Comparison of ENCODE assay signal across 24 cellular contexts in the genomic region with DNA sequence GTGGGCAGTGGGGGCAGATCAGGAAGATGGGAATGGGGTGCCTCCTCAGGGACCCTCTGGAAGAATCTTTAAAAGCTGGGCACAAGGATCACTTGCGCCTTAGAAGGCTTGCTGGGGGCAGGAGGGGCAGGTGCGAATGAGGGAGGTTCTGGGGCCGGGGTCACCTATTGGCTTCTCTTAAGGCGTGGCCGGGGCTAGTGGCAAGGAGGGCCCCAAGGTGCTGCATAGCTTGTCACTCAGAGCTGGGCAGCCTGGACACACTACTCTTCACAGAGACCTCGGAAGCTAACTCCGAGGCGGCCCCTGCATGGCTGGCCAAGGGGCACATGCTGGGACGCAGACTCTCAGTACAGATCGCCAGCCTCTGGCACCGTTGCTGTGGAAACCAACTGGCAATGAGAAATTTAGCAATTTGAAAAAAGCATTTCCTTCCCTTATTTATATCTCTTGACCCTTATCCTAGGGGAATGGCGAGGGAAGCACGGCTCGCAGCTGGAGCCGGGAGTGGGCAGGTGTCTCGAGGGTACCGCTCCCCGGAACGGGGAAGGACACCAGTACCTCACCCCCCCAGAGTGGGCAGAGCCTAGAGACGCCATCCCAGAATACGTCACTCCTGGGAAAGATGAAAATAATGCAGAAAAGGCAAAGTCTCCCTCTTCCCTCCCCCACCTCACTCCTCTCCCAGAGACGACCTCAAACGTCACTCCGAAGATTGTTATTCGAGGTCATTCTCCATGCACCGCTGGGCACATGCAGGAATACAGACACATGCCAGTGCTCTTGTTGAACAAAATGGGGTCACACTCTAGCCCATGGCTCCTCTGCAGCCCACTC.
"Had no signal": no experiment of that assay in that cellular context is flagged by ENCODE, and none has a peak within 500 bp of the region (broad histone marks: within the 10 kb centered on the region; RNA-seq: fewer than 3 reads in every experiment).

No MANE protein-coding gene starts in this region.

- H3K4me1 ChIP-seq: adrenal gland, ascending aorta, prostate gland, right atrium auricular region, tibial artery had no signal

- H3K36me3 Mint-ChIP-seq: activated naive CD8-positive, alpha-beta T cell; naive B cell; T-cell had no signal

- H3K27ac ChIP-seq: adrenal gland, ascending aorta, hepatocyte, prostate gland, right atrium auricular region, tibial artery, WERI-Rb-1 had no signal

- H3K9me3 Mint-ChIP-seq: activated CD8-positive, alpha-beta T cell treated with anti-CD3 and anti-CD28 coated beads for 36 hours; stimulated activated naive CD8-positive, alpha-beta T cell treated with anti-CD3 and anti-CD28 coated beads, Interleukin-15, Interleukin-2, amounts not matched to agents 100 ng/mL and 50 ng/mL, for 24 hours; T-cell; T-helper 2 cell treated with Interferon-gamma antibody and Interleukin-4, amounts not matched to agents 5 μg/mL and 100 μg/mL, for 36 hours had no signal

- ATAC-seq: activated CD8-positive, alpha-beta T cell treated with anti-CD3 and anti-CD28 coated beads for 36 hours; activated T-helper 17 cell treated with anti-CD3 and anti-CD28 coated beads, Interleukin-2, amount 50 U/mL, for 72 hours; esophagus mucosa; T-cell had no signal

- DNase-seq: activated CD4-positive, alpha-beta T cell treated with anti-CD3 and anti-CD28 coated beads, Interleukin-2, amount 10 ng/mL, durations not matched to agents 7 days and 5 days; activated CD4-positive, CD25-positive, alpha-beta regulatory T cell treated with anti-CD3 and anti-CD28 coated beads, Interleukin-2, amount 50 U/mL, for 72 hours; activated CD8-positive, alpha-beta T cell treated with anti-CD3 and anti-CD28 coated beads for 36 hours; activated T-cell treated with anti-CD3 and anti-CD28 coated beads, Interleukin-2, amount 50 U/mL, for 1 hour; central memory CD4-positive, alpha-beta T cell; effector memory CD4-positive, alpha-beta T cell; foreskin melanocyte; naive B cell; stimulated activated CD4-positive, alpha-beta T cell treated with anti-CD3 and anti-CD28 coated beads, Interleukin-12 subunit alpha, Interleukin-12 subunit beta, amount 100 ng/mL, for 4 hours; substantia nigra; T-cell; WERI-Rb-1 had no signal

- H3K4me1 Mint-ChIP-seq: naive B cell had no signal

- H3K27me3 ChIP-seq: adrenal gland, ascending aorta, hepatocyte, right atrium auricular region had no signal

- H3K9me3 ChIP-seq: adrenal gland, ascending aorta, prostate gland, right atrium auricular region, tibial artery had no signal

- H3K4me3 Mint-ChIP-seq: activated CD4-positive, alpha-beta T cell treated with anti-CD3 and anti-CD28 coated beads, Interleukin-2, amount 10 ng/mL, durations not matched to agents 7 days and 5 days; activated CD8-positive, alpha-beta T cell treated with anti-CD3 and anti-CD28 coated beads for 36 hours; activated naive CD8-positive, alpha-beta T cell; activated T-helper 17 cell treated with anti-CD3 and anti-CD28 coated beads, Interleukin-2, amount 50 U/mL, for 72 hours; naive B cell; stimulated activated naive CD8-positive, alpha-beta T cell treated with anti-CD3 and anti-CD28 coated beads, Interleukin-15, Interleukin-2, amounts not matched to agents 100 ng/mL and 50 ng/mL, for 24 hours; T-cell; T-helper 2 cell treated with Interferon-gamma antibody and Interleukin-4, amounts not matched to agents 5 μg/mL and 100 μg/mL, for 36 hours had no signal

- H3K4me2 ChIP-seq: hepatocyte had no signal

- H3K27ac Mint-ChIP-seq: activated CD4-positive, alpha-beta T cell treated with anti-CD3 and anti-CD28 coated beads, Interleukin-2, amount 10 ng/mL, durations not matched to agents 7 days and 5 days; activated CD8-positive, alpha-beta T cell treated with anti-CD3 and anti-CD28 coated beads for 36 hours; activated naive CD8-positive, alpha-beta T cell; activated T-helper 17 cell treated with anti-CD3 and anti-CD28 coated beads, Interleukin-2, amount 50 U/mL, for 72 hours; naive B cell; stimulated activated naive CD8-positive, alpha-beta T cell treated with anti-CD3 and anti-CD28 coated beads, Interleukin-15, Interleukin-2, amounts not matched to agents 100 ng/mL and 50 ng/mL, for 24 hours; T-cell; T-helper 2 cell treated with Interferon-gamma antibody and Interleukin-4, amounts not matched to agents 5 μg/mL and 100 μg/mL, for 36 hours had no signal

- H3K36me3 ChIP-seq: adrenal gland, ascending aorta, prostate gland, right atrium auricular region, tibial artery, WERI-Rb-1 had no signal

- H3K4me3 ChIP-seq: adrenal gland, ascending aorta, hepatocyte, lung, prostate gland, right atrium auricular region, tibial artery had no signal
